ENCODE assay signal across 8 cellular contexts in genomic region chr16:46789499-46790414, GRCh38. TPM values are rescaled to one million over a fixed set of nuclear protein-coding genes. Genes with fewer than 3 reads are reported as not detected.
A peak's percentile ranks its signal among the peaks of the same experiment; 100 is the strongest.
DNase-seq lines count a peak whose midpoint lies in the region; ATAC-seq and TF ChIP-seq lines count a peak whose summit lies in the region.

No MANE protein-coding gene starts in this region.

- H3K27me3 ChIP-seq in RWPE2 (ENCODE audit: insufficient read depth, poor library complexity, severe bottlenecking) (no peaks in the 10 kb centered on the region), osteoblast (ENCODE audit: insufficient read depth, low read length) (no peaks in the 10 kb centered on the region)

- H3K36me3 Mint-ChIP-seq in activated naive CD4-positive, alpha-beta T cell treated with anti-CD3 and anti-CD28 coated beads for 36 hours (ENCODE audit: low read depth) = peaks cover 11% of the 10 kb centered on the region

- H3K9me3 Mint-ChIP-seq in activated naive CD4-positive, alpha-beta T cell treated with anti-CD3 and anti-CD28 coated beads for 36 hours = peaks cover 17% of the 10 kb centered on the region

- H3K36me3 ChIP-seq in RWPE2 (ENCODE audit: low read depth) = no peaks in the 10 kb centered on the region
- no peaks in the 10 kb centered on the region for H3K36me3 ChIP-seq in osteoblast (ENCODE audit: insufficient read depth, low read length)

- intact Hi-C loops in activated naive CD4-positive, alpha-beta T cell treated with anti-CD3 and anti-CD28 coated beads for 36 hours (cut with micrococcal nuclease) = loop anchor here (1.0 to 5.0 kb wide), 3 partner anchors 42 to 100 kb away; partner anchors contain the start of genes C16orf87, GPT2, ORC6 and VPS35

- H3K27ac ChIP-seq in RWPE2 (ENCODE audit: poor library complexity, severe bottlenecking) (no peak overlapping the region), osteoblast (ENCODE audit: low read depth, low read length) (peak overlapping the region; percentile 51), temporal lobe (ENCODE audit: low read depth, low read length) (peak overlapping the region; percentile 44)

- H3K4me3 Mint-ChIP-seq in activated naive CD4-positive, alpha-beta T cell treated with anti-CD3 and anti-CD28 coated beads for 36 hours = peak overlapping the region; percentile 74

- CTCF ChIA-PET in activated naive CD4-positive, alpha-beta T cell treated with anti-CD3 and anti-CD28 coated beads for 36 hours (lab: Charles Lee) = interaction anchor here (0.7 to 1.5 kb wide), 3 partner anchors 11 to 74 kb away, joined by 4 read pairs; no protein-coding TSS in a partner anchor

- no peak for TF ChIP-seq CTCF in AG10803 (conservative IDR thresholded peaks at IDR 0.05; ENCODE audit: low read length)
- TF ChIP-seq CTCF in RWPE2 (IDR thresholded peaks at IDR 0.05; ENCODE audit: poor library complexity, severe bottlenecking) = no peak
- no peak for TF ChIP-seq CTCF in osteoblast (IDR thresholded peaks at IDR 0.05; ENCODE audit: extremely low read depth, low read depth, low read length)

- peak overlapping the region; percentile 67 for H3K4me3 ChIP-seq in AG10803 (ENCODE audit: low read length)
- H3K4me3 ChIP-seq in RWPE2 (ENCODE audit: severe bottlenecking) = peak overlapping the region; percentile 48
- peak overlapping the region; percentile 83 for H3K4me3 ChIP-seq in osteoblast (ENCODE audit: insufficient read depth, low read length)

- H3K4me1 ChIP-seq in RWPE2 (ENCODE audit: insufficient read depth, poor library complexity, severe bottlenecking) (no peaks in the 10 kb centered on the region), osteoblast (ENCODE audit: insufficient read depth, low read length) (peaks cover 3% of the 10 kb centered on the region)

- H2AFZ ChIP-seq in osteoblast (ENCODE audit: low read length) = peak overlapping the region; percentile 91

- no peaks in the 10 kb centered on the region for H3K27me3 Mint-ChIP-seq in activated naive CD4-positive, alpha-beta T cell treated with anti-CD3 and anti-CD28 coated beads for 36 hours (ENCODE audit: low read depth)

- H3K9me3 ChIP-seq in RWPE2 (ENCODE audit: severe bottlenecking) (peaks cover 5% of the 10 kb centered on the region), osteoblast (ENCODE audit: low read depth, low read length) (no peaks in the 10 kb centered on the region)

- peak; percentile 85 for ATAC-seq in HG03354 (IDR thresholded peaks at IDR 0.05; ENCODE audit: poor library complexity, severe bottlenecking, unreplicated experiment)
- peak; percentile 92 for ATAC-seq in RWPE2 (ENCODE audit: low read depth)

- no peaks in the 10 kb centered on the region for H4K20me1 ChIP-seq in osteoblast (ENCODE audit: insufficient read depth, low read length)

- TF ChIP-seq POLR2A in GM19193 (IDR thresholded peaks at IDR 0.05; ENCODE audit: extremely low read depth, insufficient read depth, insufficient read length) = peak; percentile 85

- H3K27ac Mint-ChIP-seq in activated naive CD4-positive, alpha-beta T cell treated with anti-CD3 and anti-CD28 coated beads for 36 hours = no peak overlapping the region

- peak overlapping the region; percentile 79 for H3K4me2 ChIP-seq in osteoblast (ENCODE audit: insufficient read depth, low read length)

- no peaks in the 10 kb centered on the region for H3K79me2 ChIP-seq in osteoblast (ENCODE audit: insufficient read depth, low read length)

- H3K4me1 Mint-ChIP-seq in activated naive CD4-positive, alpha-beta T cell treated with anti-CD3 and anti-CD28 coated beads for 36 hours (ENCODE audit: low read depth) = peaks cover 23% of the 10 kb centered on the region

- peak; percentile 55 for DNase-seq in AG10803 (ENCODE audit: low read depth)
- peak; percentile 77 for DNase-seq in RWPE2 (ENCODE audit: low spot score)
- DNase-seq in activated naive CD4-positive, alpha-beta T cell treated with anti-CD3 and anti-CD28 coated beads for 36 hours = peak; percentile 85
- DNase-seq in germinal center (ENCODE audit: low spot score) = peak; percentile 85
- peak; percentile 93 for DNase-seq in osteoblast (ENCODE audit: insufficient read length, low spot score, missing footprints)

RNA-seq across cellular contexts. Expression of gene C16orf87, which starts 41.2 kb away (rescaled TPM):
- total RNA-seq in activated naive CD4-positive, alpha-beta T cell treated with anti-CD3 and anti-CD28 coated beads for 36 hours = 10 to 100 TPM; 13.4 to 13.5 TPM
- total RNA-seq in osteoblast (7.7 and 9.8 TPM in 2 replicates), temporal lobe (23.8 TPM)

RNA-seq across cellular contexts. Expression of gene MYLK3, which starts 41.6 kb away (rescaled TPM):
- total RNA-seq in activated naive CD4-positive, alpha-beta T cell treated with anti-CD3 and anti-CD28 coated beads for 36 hours = under 1 TPM; 0.05 to 0.17 TPM
- total RNA-seq in osteoblast (under 0.01 and 0.29 TPM in 2 replicates), temporal lobe (0.98 TPM)
